ENCODE assay signal across 22 cellular contexts in genomic region chr14:90797451-90797850, GRCh38. TPM values are rescaled to one million over a fixed set of nuclear protein-coding genes. Genes with fewer than 3 reads are reported as not detected.
DNase-seq lines count a peak whose midpoint lies in the region; ATAC-seq, FAIRE-seq and TF ChIP-seq lines count a peak whose summit lies in the region.
"Had no signal": no experiment of that assay in that cellular context is flagged by ENCODE, and none has a peak within 500 bp of the region (broad histone marks: within the 10 kb centered on the region; RNA-seq: fewer than 3 reads in every experiment).

No MANE protein-coding gene starts in this region.

- no peak for TF ChIP-seq EP300 in upper lobe of left lung (IDR thresholded peaks at IDR 0.05)

- dilution Hi-C loops in keratinocyte (cut with MboI; ENCODE audit: extremely low pct_ligation_motif_present, low sequenced_read_pairs) = no loop called here

- H3K27me3 ChIP-seq in keratinocyte (ENCODE audit: control insufficient read depth, extremely low read depth, insufficient read depth, low read length) (no peaks in the 10 kb centered on the region), upper lobe of left lung (no peaks in the 10 kb centered on the region)
- H3K27me3 ChIP-seq: BE2C, transverse colon had no signal

- peaks cover 72% of the 10 kb centered on the region for H3K4me1 Mint-ChIP-seq in dendritic cell treated with granulocyte-macrophage colony-stimulating factor and Interleukin-4, amounts not matched to agents 40 ng/mL and 50 ng/mL, for 4 days (ENCODE audit: low read depth)

- ATAC-seq in upper lobe of left lung (ENCODE audit: low FRiP score in 2 of 2) = no peak
- ATAC-seq: left colon; stimulated activated naive CD8-positive, alpha-beta T cell treated with anti-CD3 and anti-CD28 coated beads, Interleukin-15, Interleukin-2, amounts not matched to agents 100 U/mL and 50 U/mL, for 24 hours; T-cell had no signal

- H3K36me3 ChIP-seq in keratinocyte (ENCODE audit: control insufficient read depth in 2 of 2, extremely low read depth in 1 of 2, insufficient read depth in 2 of 2, low read length in 2 of 2) (no peaks in the 10 kb centered on the region), upper lobe of left lung (no peaks in the 10 kb centered on the region)
- H3K36me3 ChIP-seq: BE2C, transverse colon had no signal

- FAIRE-seq in keratinocyte (lab: Jason Lieb, UNC) = no peak

- H3K9ac ChIP-seq in keratinocyte (ENCODE audit: control insufficient read depth, extremely low read depth, insufficient read depth, low read length) = no peak overlapping the region

- no peak overlapping the region for H3K4me2 ChIP-seq in keratinocyte (ENCODE audit: control insufficient read depth, extremely low read depth, insufficient read depth, low read depth, low read length)

- peaks cover 3% of the 10 kb centered on the region for H3K9me1 ChIP-seq in keratinocyte (ENCODE audit: control insufficient read depth, extremely low read depth, insufficient read depth, low read length)

- DNase-seq in SIG-M5 treated with dmso at 0.1 percent for 504 hours (lab: John Stamatoyannopoulos, UW; ENCODE audit: unreplicated experiment) (peak; percentile 18), SIG-M5 (lab: John Stamatoyannopoulos, UW) (no peak), keratinocyte (ENCODE audit: low read depth, low spot score) (no peak), hypothalamus (lab: John Stamatoyannopoulos, UW) (no peak), NCI-H1694 (lab: John Stamatoyannopoulos, UW) (no peak), NCI-H146 (lab: John Stamatoyannopoulos, UW) (no peak), upper lobe of left lung (no peak)
- DNase-seq: 8988T; activated CD4-positive, alpha-beta T cell treated with anti-CD3 and anti-CD28 coated beads, Interleukin-2, amount 10 ng/mL, durations not matched to agents 7 days and 5 days; BE2C; left colon; NCI-H1694 treated with DMSO at 0.1 percent for 48 hours; NCI-H526 treated with DMSO at 0.1 percent for 48 hours; nephron progenitor cell; stimulated activated CD4-positive, alpha-beta T cell treated with anti-CD3 and anti-CD28 coated beads, Interleukin-4, amount 100 ng/mL, for 1 hour; stimulated activated naive CD8-positive, alpha-beta T cell treated with anti-CD3 and anti-CD28 coated beads, Interleukin-15, Interleukin-2, amounts not matched to agents 100 U/mL and 50 U/mL, for 24 hours; T-cell; transverse colon had no signal

- no peak for TF ChIP-seq POLR2A in upper lobe of left lung (IDR thresholded peaks at IDR 0.05)

- no peak overlapping the region for H3K4me3 Mint-ChIP-seq in dendritic cell treated with granulocyte-macrophage colony-stimulating factor and Interleukin-4, amounts not matched to agents 40 ng/mL and 50 ng/mL, for 4 days
- H3K4me3 Mint-ChIP-seq: activated CD4-positive, alpha-beta T cell treated with anti-CD3 and anti-CD28 coated beads, Interleukin-2, amount 10 ng/mL, durations not matched to agents 7 days and 5 days; brain; nephron progenitor cell; T-cell had no signal

- H3K4me3 ChIP-seq in keratinocyte (ENCODE audit: control insufficient read depth in 2 of 3, extremely low read depth in 1 of 3, insufficient read depth in 2 of 3, low read depth in 1 of 3, low read length in 3 of 3) (no peak overlapping the region), upper lobe of left lung (no peak overlapping the region)
- H3K4me3 ChIP-seq: coronary artery, transverse colon had no signal

- H2AFZ ChIP-seq in keratinocyte (ENCODE audit: control insufficient read depth, low read length) = no peak overlapping the region

- H3K27ac Mint-ChIP-seq in dendritic cell treated with granulocyte-macrophage colony-stimulating factor and Interleukin-4, amounts not matched to agents 40 ng/mL and 50 ng/mL, for 4 days = peak overlapping the region; percentile 95
- H3K27ac Mint-ChIP-seq: activated CD4-positive, alpha-beta T cell treated with anti-CD3 and anti-CD28 coated beads, Interleukin-2, amount 10 ng/mL, durations not matched to agents 7 days and 5 days; activated T-helper 2 cell treated with anti-CD3 and anti-CD28 coated beads, Interferon-gamma antibody, Interleukin-2, Interleukin-4, amounts not matched to agents 10 μg/mL and 5 μg/mL and 100 μg/mL, durations not matched to agents 14 hours and 24 hours and 36 hours; nephron progenitor cell; T-cell had no signal

- H3K4me1 ChIP-seq in keratinocyte (ENCODE audit: control insufficient read depth, extremely low read depth, insufficient read depth, low read length) (peaks cover 31% of the 10 kb centered on the region), upper lobe of left lung (peaks cover 0 to 26% (median 10%) of the 10 kb centered on the region in 4 donors)

- H3K9me3 Mint-ChIP-seq in dendritic cell treated with granulocyte-macrophage colony-stimulating factor and Interleukin-4, amounts not matched to agents 40 ng/mL and 50 ng/mL, for 4 days = no peaks in the 10 kb centered on the region
- H3K9me3 Mint-ChIP-seq: activated CD4-positive, alpha-beta T cell treated with anti-CD3 and anti-CD28 coated beads, Interleukin-2, amount 10 ng/mL, durations not matched to agents 7 days and 5 days had no signal

- H4K20me1 ChIP-seq in keratinocyte (ENCODE audit: control insufficient read depth, extremely low read depth, insufficient read depth, low read length) = no peaks in the 10 kb centered on the region

- TF ChIP-seq CTCF in keratinocyte (optimal IDR thresholded peaks at IDR 0.05 in 1 of 3, IDR thresholded peaks at IDR 0.05 in 1 of 3, conservative IDR thresholded peaks at IDR 0.05 in 1 of 3; ENCODE audit: extremely low read depth in 1 of 3, insufficient read depth in 2 of 3, low read length in 3 of 3) = no peak
- no peak for TF ChIP-seq CTCF in upper lobe of left lung (IDR thresholded peaks at IDR 0.05)

- H3K36me3 Mint-ChIP-seq in dendritic cell treated with granulocyte-macrophage colony-stimulating factor and Interleukin-4, amounts not matched to agents 40 ng/mL and 50 ng/mL, for 4 days (ENCODE audit: low read depth) = peaks cover 7% of the 10 kb centered on the region
- H3K36me3 Mint-ChIP-seq: T-cell had no signal

- 45 to 60% methylated on average over 3 of the region's 3 CpGs for WGBS in upper lobe of left lung, 2 donors

- intact Hi-C loops in dendritic cell treated with granulocyte-macrophage colony-stimulating factor and Interleukin-4, amounts not matched to agents 40 ng/mL and 50 ng/mL, for 4 days (cut with micrococcal nuclease) = no loop called here

- peaks cover 18% of the 10 kb centered on the region for H3K79me2 ChIP-seq in keratinocyte (ENCODE audit: control insufficient read depth, insufficient read depth, low read length)

- peaks cover 6% of the 10 kb centered on the region for H3K27me3 Mint-ChIP-seq in dendritic cell treated with granulocyte-macrophage colony-stimulating factor and Interleukin-4, amounts not matched to agents 40 ng/mL and 50 ng/mL, for 4 days
- H3K27me3 Mint-ChIP-seq: activated CD4-positive, alpha-beta T cell treated with anti-CD3 and anti-CD28 coated beads, Interleukin-2, amount 10 ng/mL, durations not matched to agents 7 days and 5 days; T-cell had no signal

- peak overlapping the region; percentile 16 for H3K27ac ChIP-seq in keratinocyte (ENCODE audit: control insufficient read depth, insufficient read depth, low read length)
- peak overlapping the region in 2 of 4 donors; percentile 72 to 76 for H3K27ac ChIP-seq in upper lobe of left lung
- H3K27ac ChIP-seq: coronary artery, transverse colon had no signal

- H3K9me3 ChIP-seq in keratinocyte (ENCODE audit: control insufficient read depth, low read depth, low read length) (peaks cover 2% of the 10 kb centered on the region), upper lobe of left lung (no peaks in the 10 kb centered on the region)
- H3K9me3 ChIP-seq: BE2C, transverse colon had no signal

RNA-seq across cellular contexts. Expression of gene TTC7B, which starts 18.8 kb away (rescaled TPM):
- polyA plus RNA-seq in keratinocyte = 15.1 to 42.2 TPM (median 21.4 TPM) in 3 replicates
- 15.9 TPM for polyA plus RNA-seq in keratinocyte (2011; ENCODE audit: low read depth)
- polyA plus RNA-seq in keratinocyte (2011; cell fraction: cytosol; rRNA removed) = 36.9 and 45.8 TPM in 2 replicates
- 22.8 and 32.2 TPM in 2 replicates for polyA plus RNA-seq in keratinocyte (2011; cell fraction: nucleus; rRNA removed)
- 15.3 and 31.8 TPM in 2 replicates for polyA plus RNA-seq in keratinocyte (2012; ENCODE audit: low replicate concordance)
- polyA minus RNA-seq in keratinocyte = 53.7 to 71.5 TPM (median 57.7 TPM) in 3 replicates
- 68.7 TPM for polyA minus RNA-seq in keratinocyte (2011; cell fraction: cytosol; rRNA and poly(A)+ RNA removed)
- 20.9 and 50.6 TPM in 2 replicates for polyA minus RNA-seq in keratinocyte (2011; cell fraction: nucleus; rRNA and poly(A)+ RNA removed)
- 10 to 100 TPM; 13.5 to 87.3 (median 37.5) TPM for total RNA-seq in upper lobe of left lung
